22 cellular contexts compared by ENCODE assay signal in the genomic region with DNA sequence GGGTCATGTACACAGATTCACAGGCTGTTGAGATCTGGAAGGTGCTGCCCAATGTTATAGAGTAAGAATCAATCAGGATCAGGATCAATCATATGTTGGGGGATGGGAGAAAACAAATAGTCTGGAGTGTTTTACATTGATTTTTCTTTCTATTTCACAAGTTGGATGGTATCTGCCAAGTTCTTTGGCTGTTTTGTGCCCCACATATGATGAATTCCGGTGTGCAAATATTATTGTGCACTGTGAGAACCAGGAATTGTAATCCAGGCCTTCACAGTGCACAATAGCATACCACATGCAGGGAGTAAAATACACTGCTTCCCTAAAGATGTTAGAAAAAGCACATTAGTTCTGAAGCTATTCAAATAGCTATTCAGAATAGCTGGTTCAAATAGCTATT.
"Had no signal": no experiment of that assay in that cellular context is flagged by ENCODE, and none has a peak within 500 bp of the region (broad histone marks: within the 10 kb centered on the region; RNA-seq: fewer than 3 reads in every experiment).

No MANE protein-coding gene starts in this region.

- H3K4me3 ChIP-seq: esophagus muscularis mucosa, gastrocnemius medialis, pancreas, psoas muscle, spleen, tibial nerve, upper lobe of right lung, vagina had no signal

- H3K4me3 Mint-ChIP-seq: naive thymus-derived CD4-positive, alpha-beta T cell; stimulated activated memory B cell treated with anti-CD40 and anti-IgM and Interleukin-4, amounts not matched to agents 10 μg/mL and 1 μg/mL and 100 μg/mL, for 72 hours; stimulated activated naive CD8-positive, alpha-beta T cell treated with anti-CD3 and anti-CD28 coated beads, Interleukin-15, Interleukin-2, amounts not matched to agents 100 ng/mL and 50 ng/mL, for 24 hours had no signal

- H3K4me1 Mint-ChIP-seq: stimulated activated memory B cell treated with anti-CD40 and anti-IgM and Interleukin-4, amounts not matched to agents 10 μg/mL and 1 μg/mL and 100 μg/mL, for 72 hours had no signal

- H3K27me3 ChIP-seq: esophagus muscularis mucosa, gastrocnemius medialis, pancreas, spleen, tibial nerve, upper lobe of right lung, vagina had no signal

- H3K36me3 Mint-ChIP-seq: stimulated activated memory B cell treated with anti-CD40 and anti-IgM and Interleukin-4, amounts not matched to agents 10 μg/mL and 1 μg/mL and 100 μg/mL, for 72 hours had no signal

- H3K9me3 Mint-ChIP-seq: stimulated activated memory B cell treated with anti-CD40 and anti-IgM and Interleukin-4, amounts not matched to agents 10 μg/mL and 1 μg/mL and 100 μg/mL, for 72 hours had no signal

- ATAC-seq: gastrocnemius medialis; naive thymus-derived CD4-positive, alpha-beta T cell; psoas muscle; sciatic nerve; stimulated activated memory B cell treated with anti-CD40 and anti-IgM and Interleukin-4, amounts not matched to agents 10 μg/mL and 1 μg/mL and 100 μg/mL, for 72 hours; upper lobe of right lung had no signal

- H3K36me3 ChIP-seq: esophagus muscularis mucosa, gastrocnemius medialis, pancreas, spleen, tibial nerve, upper lobe of right lung, vagina had no signal

- H3K9me3 ChIP-seq: esophagus muscularis mucosa, gastrocnemius medialis, pancreas, psoas muscle, upper lobe of right lung, vagina had no signal

- H3K4me1 ChIP-seq: esophagus muscularis mucosa, gastrocnemius medialis, pancreas, psoas muscle, spleen, tibial nerve, upper lobe of right lung, vagina had no signal

- H3K27me3 Mint-ChIP-seq: stimulated activated memory B cell treated with anti-CD40 and anti-IgM and Interleukin-4, amounts not matched to agents 10 μg/mL and 1 μg/mL and 100 μg/mL, for 72 hours; stimulated activated naive CD8-positive, alpha-beta T cell treated with anti-CD3 and anti-CD28 coated beads, Interleukin-15, Interleukin-2, amounts not matched to agents 100 ng/mL and 50 ng/mL, for 24 hours had no signal

- DNase-seq: effector memory CD4-positive, alpha-beta T cell; gastrocnemius medialis; glutamatergic neuron; left colon; mammary epithelial cell; naive thymus-derived CD4-positive, alpha-beta T cell; nucleus accumbens; pancreas; psoas muscle; retina; spleen; stimulated activated CD4-positive, alpha-beta T cell treated with anti-CD3 and anti-CD28 coated beads, Interleukin-15, amount 100 ng/mL, for 24 hours; stimulated activated CD4-positive, alpha-beta T cell treated with anti-CD3 and anti-CD28 coated beads, Interleukin-1b, Interleukin-23, amount 100 ng/mL, for 48 hours; stimulated activated CD4-positive, alpha-beta T cell treated with anti-CD3 and anti-CD28 coated beads, Interleukin-4, amount 100 ng/mL, for 24 hours; upper lobe of right lung had no signal

- H3K27ac Mint-ChIP-seq: naive thymus-derived CD4-positive, alpha-beta T cell; stimulated activated memory B cell treated with anti-CD40 and anti-IgM and Interleukin-4, amounts not matched to agents 10 μg/mL and 1 μg/mL and 100 μg/mL, for 72 hours; stimulated activated naive CD8-positive, alpha-beta T cell treated with anti-CD3 and anti-CD28 coated beads, Interleukin-15, Interleukin-2, amounts not matched to agents 100 ng/mL and 50 ng/mL, for 24 hours had no signal

- H3K27ac ChIP-seq: epithelial cell of prostate, esophagus muscularis mucosa, gastrocnemius medialis, pancreas, psoas muscle, spleen, tibial nerve, upper lobe of right lung, vagina had no signal
